Comparison of ENCODE assay signal across 20 cellular contexts in genomic region chr5:108786806-108787483, GRCh38. TPM values are rescaled to one million over a fixed set of nuclear protein-coding genes. Genes with fewer than 3 reads are reported as not detected.
DNase-seq lines count a peak whose midpoint lies in the region; ATAC-seq, FAIRE-seq and TF ChIP-seq lines count a peak whose summit lies in the region.
"Had no signal": no experiment of that assay in that cellular context is flagged by ENCODE, and none has a peak within 500 bp of the region (broad histone marks: within the 10 kb centered on the region; RNA-seq: fewer than 3 reads in every experiment).

No MANE protein-coding gene starts in this region.

- no peaks in the 10 kb centered on the region for H3F3A ChIP-seq in smooth muscle cell (ENCODE audit: low read depth)

- intact Hi-C loops in Right ventricle myocardium superior (cut with DNase I) = no loop called here
- intact Hi-C loops in Right ventricle myocardium inferior (cut with DNase I) = loop anchor here (5.0 kb wide), 1 partner anchor 40 kb away; the partner anchor contains the start of gene FER
- intact Hi-C loops in posterior cingulate gyrus (cut with DNase I) = no loop called here

- ATAC-seq in Right ventricle myocardium superior (ENCODE audit: poor library complexity) = peak; percentile 14
- no peak for ATAC-seq in Right ventricle myocardium inferior
- ATAC-seq in GM19328 (IDR thresholded peaks at IDR 0.05; ENCODE audit: unreplicated experiment) = no peak

- H3K79me2 ChIP-seq in H9 (ENCODE audit: insufficient read depth, low read length) (peaks cover under 1% of the 10 kb centered on the region; the same call in 1 of the 2 replicates), H1 (ENCODE audit: control insufficient read depth in 1 of 2, insufficient read depth in 2 of 2, low read length in 2 of 2) (no peaks in the 10 kb centered on the region), smooth muscle cell (ENCODE audit: low read depth) (peaks cover 27% of the 10 kb centered on the region)

- H3K23ac ChIP-seq in H9 (ENCODE audit: insufficient read length, low read depth, low read length) (no peak overlapping the region), H1 (ENCODE audit: insufficient read length) (no peak overlapping the region)

- H3K79me1 ChIP-seq in H9 (ENCODE audit: insufficient read depth, low read depth, low read length, poor library complexity, severe bottlenecking) = peaks cover 4% of the 10 kb centered on the region
- H3K79me1 ChIP-seq in H1 (ENCODE audit: low read depth, low read length) = peaks cover 3% of the 10 kb centered on the region; the same call in 1 of the 2 replicates

- H3K23me2 ChIP-seq in H9 (ENCODE audit: insufficient read length, low read depth, low read length, poor library complexity, severe bottlenecking) (no peaks in the 10 kb centered on the region), H1 (ENCODE audit: low read depth, low read length) (no peaks in the 10 kb centered on the region)

- no peak for TF ChIP-seq POLR2A in H1 (IDR thresholded peaks at IDR 0.05; ENCODE audit: control extremely low read depth in 1 of 2, low read depth in 2 of 2, low read length in 2 of 2)

- H2BK5ac ChIP-seq in H9 (ENCODE audit: insufficient read length, low read length) (no peak overlapping the region), H1 (ENCODE audit: low read depth, low read length) (no peak overlapping the region)

- H3K4me1 ChIP-seq in H9 (ENCODE audit: insufficient read depth, low read length) = no peaks in the 10 kb centered on the region
- H3K4me1 ChIP-seq in H1 (replicated peaks in 1 of 4; ENCODE audit: control insufficient read depth in 3 of 4, insufficient read depth in 4 of 4, low read length in 3 of 4) = peaks cover 0 to 3% (median 0%) of the 10 kb centered on the region in 4 experiments; a peak in 1 of 7 replicates
- H3K4me1 ChIP-seq in smooth muscle cell (ENCODE audit: low read depth) = no peaks in the 10 kb centered on the region

- H3K36me3 ChIP-seq in H1 (ENCODE audit: control insufficient read depth in 2 of 4, insufficient read depth in 4 of 4, low read length in 3 of 4) (peaks cover 0 to 14% (median 6%) of the 10 kb centered on the region in 4 experiments; a peak in 3 of 8 replicates), smooth muscle cell (ENCODE audit: low read depth) (no peaks in the 10 kb centered on the region)

- H3K14ac ChIP-seq in H9 (ENCODE audit: insufficient read depth, low read length) (0 out of 2 replicates have a peak overlapping the region, but pooled peaks have one; percentile 59), H1 (ENCODE audit: insufficient read length) (no peak overlapping the region)

- no peak overlapping the region for H3K18ac ChIP-seq in H9 (ENCODE audit: insufficient read length, low read depth, low read length)
- H3K18ac ChIP-seq in H1 (ENCODE audit: extremely low read depth, low read length) = no peak overlapping the region

- no peak overlapping the region for H3K4me3 Mint-ChIP-seq in H9
- H3K4me3 Mint-ChIP-seq: CD4-positive, CD25-positive, alpha-beta regulatory T cell; HFFc6 had no signal

- H3K9me3 ChIP-seq in H9 (ENCODE audit: control insufficient read depth, low read depth, low read length) = peaks cover 16% of the 10 kb centered on the region
- H3K9me3 ChIP-seq in H1 (ENCODE audit: insufficient read depth in 2 of 2, low read depth in 1 of 2, low read length in 1 of 2) = peaks cover 19 to 27% of the 10 kb centered on the region in 2 experiments
- H3K9me3 ChIP-seq in smooth muscle cell (replicated peaks; ENCODE audit: low read depth) = peaks cover 4% of the 10 kb centered on the region

- no peaks in the 10 kb centered on the region for H3K27me3 Mint-ChIP-seq in H9 (ENCODE audit: low read depth)
- H3K27me3 Mint-ChIP-seq: CD4-positive, CD25-positive, alpha-beta regulatory T cell had no signal

- H2BK15ac ChIP-seq in H9 (ENCODE audit: low read depth, low read length) = no peak overlapping the region
- no peak overlapping the region for H2BK15ac ChIP-seq in H1 (ENCODE audit: low read length)

- H3K9ac ChIP-seq in H9 (ENCODE audit: extremely low read depth, insufficient read length, low read length) (no peak overlapping the region), H1 (replicated peaks in 1 of 4; ENCODE audit: extremely low read depth in 1 of 4, low read depth in 3 of 4, low read length in 3 of 4) (no peak overlapping the region), smooth muscle cell (ENCODE audit: low read depth) (no peak overlapping the region)

- no peak for TF ChIP-seq RAD21 in H1 (IDR thresholded peaks at IDR 0.05 in 1 of 2, conservative IDR thresholded peaks at IDR 0.05 in 1 of 2; ENCODE audit: low read depth in 2 of 2, low read length in 2 of 2)

- H2BK12ac ChIP-seq in H9 (ENCODE audit: insufficient read length, low read depth, low read length) (no peak overlapping the region), H1 (ENCODE audit: low read depth, low read length) (no peak overlapping the region)

- peaks cover 20 to 34% of the 10 kb centered on the region in 2 experiments for H3K9me3 Mint-ChIP-seq in H9
- H3K9me3 Mint-ChIP-seq: HFFc6 had no signal

- WGBS in H9 (ENCODE audit: extremely low coverage, insufficient read length, low lambda C conversion rate) = no CpG with 5 or more reads among the region's 12 CpGs
- WGBS in H1 (ENCODE audit: extremely low coverage in 1 of 2, insufficient coverage in 1 of 2, insufficient read length in 1 of 2, insufficient replicate concordance in 2 of 2, low coverage in 1 of 2, low lambda C conversion rate in 2 of 2, missing lambda C conversion rate in 1 of 2), 2 experiments = 88% methylated on average over 12 of the region's 12 CpGs; no CpG with 5 or more reads in 1 of the 2 experiments
- 94% methylated on average over 12 of the region's 12 CpGs for WGBS in smooth muscle cell (ENCODE audit: low lambda C conversion rate)

- no peak overlapping the region for H4K8ac ChIP-seq in H9 (replicated peaks; ENCODE audit: insufficient read length, low read depth, low read length)
- peak overlapping the region; percentile 84 for H4K8ac ChIP-seq in H1 (ENCODE audit: extremely low read depth, insufficient read depth, low read length)

- H4K91ac ChIP-seq in H9 (ENCODE audit: insufficient read length, low read depth, low read length) (no peak overlapping the region), H1 (replicated peaks; ENCODE audit: insufficient read length, low read length) (no peak overlapping the region)

- POLR2A ChIA-PET in H1 (lab: Charles Lee; ENCODE audit: partially characterized antibody) = interaction anchor here (1.7 kb wide), 1 partner anchor 39 kb away, joined by 6 read pairs; no protein-coding TSS in a partner anchor

- H3K36me3 Mint-ChIP-seq in H9 (ENCODE audit: insufficient read depth in 1 of 3, low read depth in 3 of 3) = peaks cover 33 to 42% (median 38%) of the 10 kb centered on the region in 3 experiments

- no peak for TF ChIP-seq EP300 in H1 (IDR thresholded peaks at IDR 0.05; ENCODE audit: borderline replicate concordance in 1 of 2, low read depth in 2 of 2, low read length in 2 of 2)

- no peak overlapping the region for H2AK5ac ChIP-seq in H9 (ENCODE audit: insufficient read length, low read length)
- no peak overlapping the region for H2AK5ac ChIP-seq in H1 (ENCODE audit: low read depth, low read length)

- no peak for FAIRE-seq in H1 (lab: Jason Lieb, UNC)

- H3K27me3 ChIP-seq in H9 (ENCODE audit: insufficient read depth, low read length) (no peaks in the 10 kb centered on the region), H1 (replicated peaks in 1 of 4; ENCODE audit: control insufficient read depth in 3 of 4, extremely low read depth in 1 of 4, insufficient read depth in 3 of 4, low read length in 3 of 4) (no peaks in the 10 kb centered on the region), smooth muscle cell (ENCODE audit: low read depth) (no peaks in the 10 kb centered on the region)

- no peak overlapping the region for H3T11ph ChIP-seq in H9 (ENCODE audit: low read length)

- no peak overlapping the region for H3K27ac Mint-ChIP-seq in H9
- H3K27ac Mint-ChIP-seq: CD4-positive, CD25-positive, alpha-beta regulatory T cell; HFFc6 had no signal

- H2AFZ ChIP-seq in H9 (ENCODE audit: low read length) (no peak overlapping the region), H1 (ENCODE audit: low read length) (no peak overlapping the region), smooth muscle cell (ENCODE audit: low read depth) (no peak overlapping the region)
- H2AFZ ChIP-seq: PC-9 had no signal

- H2BK120ac ChIP-seq in H9 (ENCODE audit: low read depth, low read length, poor library complexity, severe bottlenecking) = no peak overlapping the region
- H2BK120ac ChIP-seq in H1 (replicated peaks; ENCODE audit: low read depth, low read length) = no peak overlapping the region

- CTCF ChIA-PET in H1 (lab: Charles Lee; ENCODE audit: partially characterized antibody) = interaction anchor here (0.9 to 1.5 kb wide), 3 partner anchors 105 to 144 kb away, joined by 3 to 6 read pairs (median 3); no protein-coding TSS in a partner anchor

- DNase-seq in Right ventricle myocardium superior = peak; percentile 42
- no peak for DNase-seq in Right ventricle myocardium inferior (ENCODE audit: missing footprints)
- DNase-seq in H9 = no peak
- no peak for DNase-seq in H1 (ENCODE audit: low read depth in 1 of 2, low spot score in 2 of 2)
- peak in 6 of 10 donors; percentile 29 to 88 (median 55) for DNase-seq in posterior cingulate gyrus
- no peak for DNase-seq in NCI-H82 treated with DMSO at 0.1 percent for 48 hours (lab: John Stamatoyannopoulos, UW; ENCODE audit: unreplicated experiment)
- no peak for DNase-seq in smooth muscle cell (lab: John Stamatoyannopoulos, UW; ENCODE audit: unreplicated experiment)
- DNase-seq: AML-193; CD4-positive, CD25-positive, alpha-beta regulatory T cell; COR-L47; DMS153; GF-D8; HFFc6; NCI-H1417 treated with DMSO at 0.1 percent for 48 hours; NCI-H187 treated with DMSO at 0.1 percent for 48 hours; NCI-H345; NCI-H524 treated with DMSO at 0.1 percent for 48 hours; PC-9 had no signal

- H3K4me3 ChIP-seq in H1 (ENCODE audit: extremely low read depth in 1 of 4, insufficient read depth in 2 of 4, low read depth in 3 of 4, low read length in 4 of 4) (no peak overlapping the region), smooth muscle cell (no peak overlapping the region)
- H3K4me3 ChIP-seq: PC-9 had no signal

- H3K27ac ChIP-seq in H9 (ENCODE audit: insufficient read length, low read depth, low read length) (no peak overlapping the region), H1 (ENCODE audit: low read depth, low read length) (no peak overlapping the region), smooth muscle cell (ENCODE audit: low read depth) (no peak overlapping the region)
- H3K27ac ChIP-seq: 22Rv1, PC-9 had no signal

- H2BK20ac ChIP-seq in H9 (ENCODE audit: low read depth, low read length, poor library complexity, severe bottlenecking) (no peak overlapping the region), H1 (ENCODE audit: low read length) (no peak overlapping the region)

- H3K56ac ChIP-seq in H9 (ENCODE audit: insufficient read length, low read depth, low read length) = no peak overlapping the region
- H3K56ac ChIP-seq in H1 (replicated peaks; ENCODE audit: insufficient read length, low read depth, low read length) = no peak overlapping the region

- H4K20me1 ChIP-seq in H9 (ENCODE audit: control insufficient read depth, insufficient read depth, insufficient read length) = no peaks in the 10 kb centered on the region
- no peaks in the 10 kb centered on the region for H4K20me1 ChIP-seq in H1 (replicated peaks in 1 of 2; ENCODE audit: control insufficient read depth in 1 of 2, insufficient read depth in 2 of 2, low read length in 2 of 2)
- H4K20me1 ChIP-seq in smooth muscle cell (ENCODE audit: low read depth) = peaks cover 34% of the 10 kb centered on the region

- H3K4me1 Mint-ChIP-seq in H9 = peaks cover 0 to 3% of the 10 kb centered on the region in 2 experiments; a peak in 2 of 4 replicates

- no peak overlapping the region for H4K5ac ChIP-seq in H9 (ENCODE audit: insufficient read length, low read depth, low read length)
- H4K5ac ChIP-seq in H1 (ENCODE audit: insufficient read length, low read depth, low read length) = no peak overlapping the region

- TF ChIP-seq CTCF in H9 (conservative IDR thresholded peaks at IDR 0.05) = no peak
- no peak for TF ChIP-seq CTCF in H1 (IDR thresholded peaks at IDR 0.05; ENCODE audit: control extremely low read depth in 1 of 3, insufficient read depth in 1 of 3, low read depth in 1 of 3, low read length in 3 of 3)
- no peak for TF ChIP-seq CTCF in smooth muscle cell (IDR thresholded peaks at IDR 0.05; ENCODE audit: borderline replicate concordance, insufficient read depth, poor library complexity, severe bottlenecking)

- H3K4me2 ChIP-seq in H9 (ENCODE audit: insufficient read depth, insufficient read length, low read length) (no peak overlapping the region), H1 (ENCODE audit: insufficient read depth in 1 of 2, low read depth in 2 of 2, low read length in 2 of 2) (no peak overlapping the region), smooth muscle cell (no peak overlapping the region)
- H3K4me2 ChIP-seq: PC-9 had no signal

- H3K4ac ChIP-seq in H9 (ENCODE audit: low read depth, low read length) (no peak overlapping the region), H1 (replicated peaks; ENCODE audit: insufficient read length, low read depth, low read length) (no peak overlapping the region)

RNA-seq across cellular contexts. Expression of gene FER, which starts 39.2 kb away (rescaled TPM):
- 12.8 TPM for total RNA-seq in Right ventricle myocardium superior
- 11.8 TPM for total RNA-seq in Right ventricle myocardium inferior
- total RNA-seq in H9 (2021) = 16.5 and 18.0 TPM in 2 replicates
- total RNA-seq in H1 (2021; fragmentation: NEBNext Ultra II Directional; extraction: Animal tissue kit (Norgen Biotek cat#: 25700)) = 14.3 and 15.8 TPM in 2 replicates
- polyA plus RNA-seq in H1 (2011; rRNA removed) = 0.85 and 1.3 TPM in 2 replicates
- polyA plus RNA-seq in H1 (2011; cell fraction: cytosol; rRNA removed) = 1.9 TPM
- 3.3 TPM for polyA plus RNA-seq in H1 (2011; cell fraction: nucleus; rRNA removed)
- 2.4 to 7.7 TPM (median 3.2 TPM) in 4 replicates for polyA plus RNA-seq in H1 (2012, experiment 1 of 2)
- polyA plus RNA-seq in H1 (2012, experiment 2 of 2) = 0.09 TPM
- polyA plus RNA-seq in H1 (2013, experiment 1 of 2) = 5.9 TPM
- polyA plus RNA-seq in H1 (2013, experiment 2 of 2) = 6.6 TPM
- polyA minus RNA-seq in H1 (2011; rRNA and poly(A)+ RNA removed) = 12.4 and 19.1 TPM in 2 replicates
- 9.8 TPM for polyA minus RNA-seq in H1 (2011; cell fraction: cytosol; rRNA and poly(A)+ RNA removed)
- 45.7 TPM for polyA minus RNA-seq in H1 (2011; cell fraction: nucleus; rRNA and poly(A)+ RNA removed)
- total RNA-seq in smooth muscle cell = 16.4 and 26.4 TPM in 2 replicates
- polyA plus RNA-seq in smooth muscle cell = 15.2 and 15.6 TPM in 2 replicates

Comparison
In these comparisons a context has a peak if more than half of its experiments do, and no peak if none do; other contexts are left out.
1. DNase-seq: peak in Right ventricle myocardium superior (single experiment) and posterior cingulate gyrus (6 of 10); none in Right ventricle myocardium inferior (single experiment), H9 (single experiment), H1 (0 of 2), NCI-H82 treated with DMSO at 0.1 percent for 48 hours (single experiment) and smooth muscle cell (single experiment).